Comparison of ENCODE assay signal across 8 cellular contexts in genomic region chr7:72924748-72925545, GRCh38. TPM values are rescaled to one million over a fixed set of nuclear protein-coding genes. Genes with fewer than 3 reads are reported as not detected.
DNase-seq lines count a peak whose midpoint lies in the region; ATAC-seq and TF ChIP-seq lines count a peak whose summit lies in the region.

Gene POM121 (plus strand): TSS chr7:72925095. CDS start chr7:72925122, 27 bp downstream.

- peak; percentile 60 for DNase-seq in DMS153 (lab: John Stamatoyannopoulos, UW)
- peak; percentile 91 for DNase-seq in HuH-7.5 (ENCODE audit: low spot score)
- peak; percentile 91 for DNase-seq in activated T-cell treated with anti-CD3 and anti-CD28 coated beads, Interleukin-2, amount 50 U/mL, for 24 hours
- peak; percentile 91 for DNase-seq in myocyte (ENCODE audit: low read depth)
- peak; percentile 61 to 80 for DNase-seq in stimulated activated CD8-positive, alpha-beta memory T cell treated with anti-CD3 and anti-CD28 coated beads, Interleukin-7, amount 100 ng/mL, for 4 hours (ENCODE audit: low read depth in 2 of 2)

- peak within 1 kb of the TSS; percentile 99 for H3K27ac Mint-ChIP-seq in activated T-cell treated with anti-CD3 and anti-CD28 coated beads, Interleukin-2, amount 50 U/mL, for 24 hours

- peaks cover 34% of the 10 kb centered on the region for H3K4me1 Mint-ChIP-seq in activated T-cell treated with anti-CD3 and anti-CD28 coated beads, Interleukin-2, amount 50 U/mL, for 24 hours (ENCODE audit: low read depth)

- H3K4me3 Mint-ChIP-seq in activated T-cell treated with anti-CD3 and anti-CD28 coated beads, Interleukin-2, amount 50 U/mL, for 24 hours, result peak within 1 kb of the TSS; percentile 98

- no peaks in the 10 kb centered on the region for H3K9me3 Mint-ChIP-seq in activated T-cell treated with anti-CD3 and anti-CD28 coated beads, Interleukin-2, amount 50 U/mL, for 24 hours

- H3K27me3 Mint-ChIP-seq in activated T-cell treated with anti-CD3 and anti-CD28 coated beads, Interleukin-2, amount 50 U/mL, for 24 hours, result no peaks in the 10 kb centered on the region

- peaks cover 78% of the 10 kb centered on the region for H3K36me3 Mint-ChIP-seq in activated T-cell treated with anti-CD3 and anti-CD28 coated beads, Interleukin-2, amount 50 U/mL, for 24 hours (ENCODE audit: low read depth)

- ATAC-seq in GM21528 (IDR thresholded peaks at IDR 0.05; ENCODE audit: low FRiP score, unreplicated experiment), result peak; percentile 81
- ATAC-seq in esophagus mucosa, result peak; percentile 98

TF ChIP-seq in PFSK-1, 5 proteins besides CTCF, POLR2A, EP300 and RAD21:
- peak; percentile 82 for TF ChIP-seq POLR2AphosphoS5 (IDR thresholded peaks at IDR 0.05; ENCODE audit: low read depth, low read length)
- TF ChIP-seq SIN3A (IDR thresholded peaks at IDR 0.05; ENCODE audit: borderline replicate concordance, insufficient read depth, low read length), result peak; percentile 63; the same call in 1 of the 2 replicates
- peak; percentile 53; the same call in 1 of the 2 replicates for TF ChIP-seq TAF1 (IDR thresholded peaks at IDR 0.05; ENCODE audit: borderline replicate concordance, insufficient read depth, low read length)
- TF ChIP-seq FOXP2 (optimal IDR thresholded peaks at IDR 0.05; ENCODE audit: borderline replicate concordance, extremely low read depth, extremely low read length, insufficient read depth), result no peak

RNA-seq across cellular contexts. Expression of gene POM121, which starts in this region (rescaled TPM):
- 48.6 TPM for polyA plus RNA-seq in PFSK-1 (2012; ENCODE audit: insufficient read length, low read depth)
- total RNA-seq in esophagus mucosa (23.4 TPM), myocyte (7.0 and 8.1 TPM in 2 replicates)
- polyA plus RNA-seq in myocyte (2012), result 26.9 TPM

Comparison
In these comparisons a context has a peak if more than half of its experiments do, and no peak if none do; other contexts are left out.
1. Peak in every context shown above with its lines: DNase-seq and ATAC-seq.